ENCODE assay signal across 8 cellular contexts in the genomic region with DNA sequence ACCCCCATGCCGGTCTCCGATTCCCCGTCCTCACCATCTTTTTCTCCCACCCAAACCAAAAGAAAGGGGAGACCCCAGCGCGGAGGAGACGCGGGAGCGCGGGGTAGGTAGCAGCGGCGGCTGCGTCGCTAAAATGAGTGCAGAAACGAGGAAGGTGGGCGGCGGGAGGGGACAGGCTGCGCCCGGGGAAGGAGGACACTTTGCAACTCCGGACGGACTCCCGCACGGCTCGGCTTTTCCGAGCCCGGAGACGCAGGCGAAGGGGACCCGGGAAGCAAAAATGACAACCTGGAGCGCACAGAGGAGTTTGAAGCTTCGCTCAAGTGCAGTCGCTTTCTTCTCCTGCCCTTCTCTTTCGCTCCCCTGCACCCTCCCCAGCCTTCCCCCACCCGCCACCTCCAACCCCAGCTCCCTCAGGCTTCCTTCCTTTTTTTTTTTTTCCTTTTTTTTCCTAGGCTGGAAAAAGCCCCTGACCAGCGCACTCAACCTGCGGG. TPM values are rescaled to one million over a fixed set of nuclear protein-coding genes. Genes with fewer than 3 reads are reported as not detected.
DNase-seq lines count a peak whose midpoint lies in the region; ATAC-seq, FAIRE-seq and TF ChIP-seq lines count a peak whose summit lies in the region.

No MANE protein-coding gene starts in this region.

- CTCF ChIA-PET in GM12878 (lab: Yijun Ruan, JAX): interaction anchor here (0.6 to 3.1 kb wide), 18 partner anchors 10 to 1548 kb away, joined by 3 to 14 read pairs (median 4); no protein-coding TSS in a partner anchor

- H3K36me3 ChIP-seq in GM12878 (ENCODE audit: control insufficient read depth in 2 of 2, insufficient read depth in 2 of 2, low read length in 1 of 2) (peaks cover 0 to 5% of the 10 kb centered on the region in 2 experiments; a peak in 1 of 4 replicates), keratinocyte (ENCODE audit: control insufficient read depth in 2 of 2, extremely low read depth in 1 of 2, insufficient read depth in 2 of 2, low read length in 2 of 2) (no peaks in the 10 kb centered on the region)

- ATAC-seq in GM12878: peak; percentile 14

- BruUV-seq in GM12878 (replicated peaks; lab: Mats Ljungman, UMichigan): no TSS peak

- H2AFZ ChIP-seq in GM12878 (ENCODE audit: control insufficient read depth, low read depth, low read length): peak overlapping the region; percentile 67
- H2AFZ ChIP-seq in keratinocyte (ENCODE audit: control insufficient read depth, low read length): peak overlapping the region; percentile 71

- H3K4me3 ChIP-seq in GM12878 (peak overlapping the region; percentile 100), keratinocyte (ENCODE audit: control insufficient read depth in 2 of 3, extremely low read depth in 1 of 3, insufficient read depth in 2 of 3, low read depth in 1 of 3, low read length in 3 of 3) (peak overlapping the region; percentile 52 to 81 (median 73))

- H3K9me1 ChIP-seq in keratinocyte (ENCODE audit: control insufficient read depth, extremely low read depth, insufficient read depth, low read length): no peaks in the 10 kb centered on the region

- H4K20me1 ChIP-seq in GM12878 (ENCODE audit: control insufficient read depth, insufficient read depth): peaks cover under 1% of the 10 kb centered on the region; the same call in 1 of the 2 replicates
- no peaks in the 10 kb centered on the region for H4K20me1 ChIP-seq in keratinocyte (ENCODE audit: control insufficient read depth, extremely low read depth, insufficient read depth, low read length)

- RAD21 ChIA-PET in GM12878 (lab: Charles Lee; ENCODE audit: unreplicated experiment): interaction anchor here (0.6 to 3.6 kb wide), 20 partner anchors 10 to 1293 kb away, joined by 3 to 14 read pairs (median 5); a partner anchor contains a TSS

- intact Hi-C loops in GM12878 (cut with micrococcal nuclease; ENCODE audit: unreplicated experiment): loop anchor here (2.0 to 5.0 kb wide), 2 partner anchors 112 to 290 kb away; no protein-coding TSS in a partner anchor

- TF ChIP-seq CTCF in GM10266 (IDR thresholded peaks at IDR 0.05; ENCODE audit: control insufficient read depth, insufficient read depth, low read depth, missing control alignments) (no peak), GM12878 (IDR thresholded peaks at IDR 0.05 in 2 of 3, conservative IDR thresholded peaks at IDR 0.05 in 1 of 3; ENCODE audit: control insufficient read depth in 2 of 3, extremely low read depth in 1 of 3, insufficient read depth in 1 of 3, low read depth in 3 of 3, low read length in 3 of 3) (no peak), keratinocyte (optimal IDR thresholded peaks at IDR 0.05 in 1 of 3, IDR thresholded peaks at IDR 0.05 in 1 of 3, conservative IDR thresholded peaks at IDR 0.05 in 1 of 3; ENCODE audit: extremely low read depth in 1 of 3, insufficient read depth in 2 of 3, low read length in 3 of 3) (no peak)

- H3K27me3 ChIP-seq in GM12878 (replicated peaks in 1 of 2; ENCODE audit: control insufficient read depth in 2 of 2, insufficient read depth in 2 of 2, low read length in 1 of 2): no peaks in the 10 kb centered on the region
- peaks cover 61% of the 10 kb centered on the region for H3K27me3 ChIP-seq in keratinocyte (ENCODE audit: control insufficient read depth, extremely low read depth, insufficient read depth, low read length)

- TF ChIP-seq RAD21 in GM12878 (IDR thresholded peaks at IDR 0.05; ENCODE audit: insufficient read depth, low read depth, low read length): no peak

- H3K27ac ChIP-seq in GM12878 (ENCODE audit: control insufficient read depth, insufficient read depth) (peak overlapping the region; percentile 86), keratinocyte (ENCODE audit: control insufficient read depth, insufficient read depth, low read length) (no peak overlapping the region)

- POLR2A ChIA-PET in GM12878 (lab: Charles Lee): interaction anchor here (0.5 to 4.4 kb wide), 21 partner anchors 10 to 1382 kb away, joined by 3 to 23 read pairs (median 5); no protein-coding TSS in a partner anchor

- SMC1A ChIA-PET in GM12878 (lab: Charles Lee; ENCODE audit: uncharacterized antibody, unreplicated experiment): interaction anchor here (0.6 to 4.0 kb wide), 12 partner anchors 10 to 491 kb away, joined by 3 to 23 read pairs (median 5); no protein-coding TSS in a partner anchor

- dilution Hi-C loops in keratinocyte (cut with MboI; ENCODE audit: extremely low pct_ligation_motif_present, low sequenced_read_pairs): no loop called here

- 1% methylated on average over 30 of the region's 35 CpGs for WGBS in GM12878 (ENCODE audit: insufficient coverage, insufficient replicate concordance, low lambda C conversion rate, missing lambda C conversion rate)

- peaks cover 59% of the 10 kb centered on the region for H3K79me2 ChIP-seq in GM12878 (ENCODE audit: control insufficient read depth, insufficient read depth, low read length)
- no peaks in the 10 kb centered on the region for H3K79me2 ChIP-seq in keratinocyte (ENCODE audit: control insufficient read depth, insufficient read depth, low read length)

- H3K4me2 ChIP-seq in GM12878 (ENCODE audit: control insufficient read depth, insufficient read depth) (peak overlapping the region; percentile 62), keratinocyte (ENCODE audit: control insufficient read depth, extremely low read depth, insufficient read depth, low read depth, low read length) (peak overlapping the region; percentile 84)

- no peak for TF ChIP-seq POLR2A in GM12878 (IDR thresholded peaks at IDR 0.05; ENCODE audit: low read depth, low read length)

- in situ Hi-C loops in GM12878 (cut with MboI): loop anchor here (25.0 kb wide), 1 partner anchor 748 kb away; no protein-coding TSS in a partner anchor

- no peak for FAIRE-seq in GM12878 (lab: Jason Lieb, UNC)
- no peak for FAIRE-seq in keratinocyte (lab: Jason Lieb, UNC)

- H3K9ac ChIP-seq in GM12878 (ENCODE audit: control insufficient read depth, insufficient read depth, low read length) (peak overlapping the region; percentile 89), keratinocyte (ENCODE audit: control insufficient read depth, extremely low read depth, insufficient read depth, low read length) (peak overlapping the region; percentile 54)

- H3K9me3 ChIP-seq in GM12878 (replicated peaks; ENCODE audit: control insufficient read depth, insufficient read depth, low read length) (no peaks in the 10 kb centered on the region), keratinocyte (ENCODE audit: control insufficient read depth, low read depth, low read length) (no peaks in the 10 kb centered on the region)

- H3K4me1 ChIP-seq in GM12878 (ENCODE audit: control insufficient read depth, insufficient read depth, low read length) (peaks cover 15% of the 10 kb centered on the region), keratinocyte (ENCODE audit: control insufficient read depth, extremely low read depth, insufficient read depth, low read length) (peaks cover 22% of the 10 kb centered on the region)

- no peak for TF ChIP-seq EP300 in GM12878 (IDR thresholded peaks at IDR 0.05; ENCODE audit: borderline replicate concordance in 1 of 2, control insufficient read depth in 1 of 2, low read depth in 2 of 2, low read length in 2 of 2)

- DNase-seq in GM10266 (ENCODE audit: extremely low spot score) (peak; percentile 52), RPMI8226 (peak; percentile 32), GM12878 (ENCODE audit: low read depth, low spot score) (no peak), keratinocyte (ENCODE audit: low read depth, low spot score) (no peak), middle frontal gyrus (ENCODE audit: extremely low spot score, low spot score) (no peak), NCI-H2227 (lab: John Stamatoyannopoulos, UW; ENCODE audit: unreplicated experiment) (no peak), medulla oblongata (ENCODE audit: extremely low spot score) (no peak)
- peak; percentile 28 to 40 for DNase-seq in stimulated activated CD4-positive, alpha-beta T cell treated with anti-CD3 and anti-CD28 coated beads, Interleukin-2, amount 100 ng/mL, for 48 hours

TF ChIP-seq in GM12878, 131 proteins besides CTCF, POLR2A, EP300 and RAD21 (continues in another document):
- peak; percentile 14; the same call in 1 of the 2 replicates for TF ChIP-seq RB1 (IDR thresholded peaks at IDR 0.05; ENCODE audit: borderline replicate concordance)
- TF ChIP-seq, protein P1, sequence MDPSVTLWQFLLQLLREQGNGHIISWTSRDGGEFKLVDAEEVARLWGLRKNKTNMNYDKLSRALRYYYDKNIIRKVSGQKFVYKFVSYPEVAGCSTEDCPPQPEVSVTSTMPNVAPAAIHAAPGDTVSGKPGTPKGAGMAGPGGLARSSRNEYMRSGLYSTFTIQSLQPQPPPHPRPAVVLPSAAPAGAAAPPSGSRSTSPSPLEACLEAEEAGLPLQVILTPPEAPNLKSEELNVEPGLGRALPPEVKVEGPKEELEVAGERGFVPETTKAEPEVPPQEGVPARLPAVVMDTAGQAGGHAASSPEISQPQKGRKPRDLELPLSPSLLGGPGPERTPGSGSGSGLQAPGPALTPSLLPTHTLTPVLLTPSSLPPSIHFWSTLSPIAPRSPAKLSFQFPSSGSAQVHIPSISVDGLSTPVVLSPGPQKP (IDR thresholded peaks at IDR 0.05; ENCODE audit: low read depth, low read length): no peak

RNA-seq across cellular contexts. Expression of a gene that starts 0.5 kb away (rescaled TPM):
- total RNA-seq in GM12878 (2013; cell fraction: nucleolus; rRNA removed): 125 and 127 TPM in 2 replicates
- total RNA-seq in GM12878 (2014; rRNA removed): 16.7 and 17.0 TPM in 2 replicates
- 18.2 and 18.9 TPM in 2 replicates for total RNA-seq in GM12878 (2014; rRNA removed; fragmentation: Illumina TruSeq; extraction: Trizol)
- 26.1 and 29.6 TPM in 2 replicates for total RNA-seq in GM12878 (2021)
- polyA plus RNA-seq in GM12878 (2011; ENCODE audit: low read depth): 6.6 TPM
- 19.0 and 22.5 TPM in 2 replicates for polyA plus RNA-seq in GM12878 (2011; rRNA removed)
- polyA plus RNA-seq in GM12878 (2011; cell fraction: cytosol; rRNA removed): 14.6 and 18.5 TPM in 2 replicates
- 42.9 and 46.5 TPM in 2 replicates for polyA plus RNA-seq in GM12878 (2011; cell fraction: nucleus; rRNA removed)
- polyA plus RNA-seq in GM12878 (2012): 8.3 and 10.7 TPM in 2 replicates
- polyA plus RNA-seq in GM12878 (2014; fragmentation: Illumina TruSeq; extraction: Trizol): 20.5 and 21.5 TPM in 2 replicates
- 1 to 10 TPM; 2.8 to 4.3 TPM for polyA plus RNA-seq in GM12878 (2014; fragmentation: Nextera tagmentation; extraction: Ambion mirVana)
- 13.3 and 13.6 TPM in 2 replicates for polyA plus RNA-seq in GM12878 (2014; rRNA removed)
- 10 to 100 TPM; 10.1 to 11.5 TPM for polyA plus RNA-seq in GM12878 (2016; fragmentation: Nextera tagmentation; extraction: Ambion mirVana)
- 37.3 and 49.0 TPM in 2 replicates for polyA minus RNA-seq in GM12878 (2011; rRNA and poly(A)+ RNA removed)
- 12.4 and 14.8 TPM in 2 replicates for polyA minus RNA-seq in GM12878 (2011; cell fraction: cytosol; rRNA and poly(A)+ RNA removed)
- polyA minus RNA-seq in GM12878 (2011; cell fraction: nucleus; rRNA and poly(A)+ RNA removed): 45.3 and 64.3 TPM in 2 replicates
- 0.48 to 0.71 TPM (median 0.71 TPM) in 3 replicates for polyA plus RNA-seq in keratinocyte
- 0.07 TPM for polyA plus RNA-seq in keratinocyte (2011; ENCODE audit: low read depth)
- polyA plus RNA-seq in keratinocyte (2011; cell fraction: cytosol; rRNA removed): 0.23 and 0.51 TPM in 2 replicates
- polyA plus RNA-seq in keratinocyte (2011; cell fraction: nucleus; rRNA removed): 1.5 and 1.6 TPM in 2 replicates
- polyA plus RNA-seq in keratinocyte (2012; ENCODE audit: low replicate concordance): 0.14 and 0.44 TPM in 2 replicates
- polyA minus RNA-seq in keratinocyte: 0.69 to 2.8 TPM (median 0.79 TPM) in 3 replicates
- 1.2 TPM for polyA minus RNA-seq in keratinocyte (2011; cell fraction: cytosol; rRNA and poly(A)+ RNA removed)
- polyA minus RNA-seq in keratinocyte (2011; cell fraction: nucleus; rRNA and poly(A)+ RNA removed): 1.5 and 2.4 TPM in 2 replicates

Comparison
In these comparisons a context has a peak if more than half of its experiments do, and no peak if none do; other contexts are left out.
1. DNase-seq: peak in GM10266 (single experiment), RPMI8226 (single experiment) and stimulated activated CD4-positive, alpha-beta T cell treated with anti-CD3 and anti-CD28 coated beads, Interleukin-2, amount 100 ng/mL, for 48 hours (2 of 2); none in GM12878 (single experiment), keratinocyte (single experiment), middle frontal gyrus (single experiment), NCI-H2227 (single experiment) and medulla oblongata (single experiment).